8 cellular contexts compared by ENCODE assay signal in the genomic region with DNA sequence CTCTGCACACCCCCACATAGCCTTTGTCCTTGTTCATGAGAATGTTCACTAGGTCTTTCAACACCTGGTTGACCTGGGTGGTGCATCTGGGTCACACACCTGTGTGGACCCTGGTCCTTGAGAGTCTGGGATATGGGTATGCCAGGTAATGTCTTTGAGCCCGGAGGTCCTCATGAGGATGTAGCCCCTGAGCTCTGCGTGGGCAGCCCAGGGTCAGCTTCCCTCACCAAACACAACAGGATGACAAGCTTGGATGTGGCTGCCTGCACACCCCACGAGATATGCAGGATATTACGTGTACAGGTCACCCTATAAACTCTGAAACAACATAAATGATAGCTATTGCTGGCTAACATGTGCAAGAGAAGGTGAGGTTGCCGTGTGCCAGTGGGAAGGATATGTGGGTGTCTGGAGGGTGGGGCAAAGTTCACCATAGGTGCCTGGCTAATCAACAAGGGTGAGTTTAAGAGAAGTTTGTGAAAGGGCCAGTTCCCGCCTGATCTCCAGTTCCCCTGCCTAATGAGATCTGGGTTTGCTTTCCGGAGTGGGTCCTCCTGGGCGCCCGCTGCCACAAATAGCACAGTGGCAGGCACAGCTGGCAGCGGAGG. TPM values are rescaled to one million over a fixed set of nuclear protein-coding genes. Genes with fewer than 3 reads are reported as not detected.
DNase-seq lines count a peak whose midpoint lies in the region; ATAC-seq and TF ChIP-seq lines count a peak whose summit lies in the region.

No MANE protein-coding gene starts in this region.

- WGBS in heart left ventricle, 4 donors, result 22 to 31% (median 26%) methylated on average over 10 of the region's 10 CpGs
- WGBS in urinary bladder, result 31% methylated on average over 10 of the region's 10 CpGs

- H3K36me3 ChIP-seq in heart left ventricle (peaks cover 0 to 16% (median 9%) of the 10 kb centered on the region in 9 donors), mucosa of descending colon (ENCODE audit: low read depth) (no peaks in the 10 kb centered on the region), urinary bladder (ENCODE audit: insufficient read depth) (no peaks in the 10 kb centered on the region)

- H3K4me3 ChIP-seq in heart left ventricle (peak overlapping the region in 11 of 12 donors; percentile 52 to 94 (median 87)), mucosa of descending colon (peak overlapping the region; percentile 57), urinary bladder (ENCODE audit: low read depth, low read length) (peak overlapping the region; percentile 87)

- H3K9me3 ChIP-seq in heart left ventricle, result no peaks in the 10 kb centered on the region
- no peaks in the 10 kb centered on the region for H3K9me3 ChIP-seq in mucosa of descending colon

- ATAC-seq in heart left ventricle, result no peak
- ATAC-seq in left cardiac atrium, result no peak
- peak; percentile 35 for ATAC-seq in mucosa of descending colon
- no peak for ATAC-seq in GM21825 (IDR thresholded peaks at IDR 0.05; ENCODE audit: unreplicated experiment)

- no peaks in the 10 kb centered on the region for H3K27me3 ChIP-seq in heart left ventricle

- DNase-seq in heart left ventricle (no peak), left cardiac atrium (no peak), caudate nucleus (lab: John Stamatoyannopoulos, UW) (no peak), mucosa of descending colon (peak in 2 of 3 donors; percentile 48 to 57), NCI-H2107 (lab: John Stamatoyannopoulos, UW) (no peak), NCI-H2227 treated with DMSO at 0.1 percent for 48 hours (lab: John Stamatoyannopoulos, UW) (no peak)

- H3K4me1 ChIP-seq in heart left ventricle, result peaks cover 3 to 58% (median 35%) of the 10 kb centered on the region in 12 donors
- H3K4me1 ChIP-seq in mucosa of descending colon (ENCODE audit: low read depth), result peaks cover 16% of the 10 kb centered on the region
- H3K4me1 ChIP-seq in urinary bladder (ENCODE audit: insufficient read depth), result no peaks in the 10 kb centered on the region

- TF ChIP-seq CTCF in heart left ventricle (IDR thresholded peaks at IDR 0.05) (no peak), mucosa of descending colon (IDR thresholded peaks at IDR 0.05) (no peak)

- intact Hi-C loops in heart left ventricle (cut with DNase I) (loop anchor here in 3 of 10 donors (5.0 to 10.0 kb wide), 3 partner anchors 93 to 153 kb away; a partner anchor contains a TSS), left cardiac atrium (cut with DNase I) (no loop called here), mucosa of descending colon (cut with DNase I, micrococcal nuclease) (no loop called here)

- no peak for TF ChIP-seq POLR2A in heart left ventricle (IDR thresholded peaks at IDR 0.05)

- H3K27ac ChIP-seq in heart left ventricle (peak overlapping the region; percentile 80 to 100 (median 92)), caudate nucleus (ENCODE audit: low read depth, low read length) (peak overlapping the region; percentile 96), urinary bladder (ENCODE audit: low read depth) (peak overlapping the region; percentile 82)

RNA-seq across cellular contexts. Expression of a gene that starts 1.3 kb away (rescaled TPM):
- total RNA-seq in heart left ventricle (10 to 100 TPM; 51.0 to 96.4 (median 83.6) TPM), left cardiac atrium (10 to 100 TPM; 49.6 to 66.2 TPM), mucosa of descending colon (10 to 100 TPM; 57.9 to 81.4 (median 58.5) TPM), urinary bladder (22.8 TPM)
- polyA plus RNA-seq in heart left ventricle (10 to 100 TPM; 21.1 to 60.9 TPM), urinary bladder (12.5 TPM)

Comparison
In these comparisons a context has a peak if more than half of its experiments do, and no peak if none do; other contexts are left out.
1. DNase-seq: peak in mucosa of descending colon (2 of 3); none in heart left ventricle (0 of 5), left cardiac atrium (single experiment), caudate nucleus (0 of 61), NCI-H2107 (single experiment) and NCI-H2227 treated with DMSO at 0.1 percent for 48 hours (single experiment).
2. Peak in every context shown above with its lines, with median percentiles within 50 percentile points of each other: H3K27ac ChIP-seq and H3K4me3 ChIP-seq.